In the genomic region with DNA sequence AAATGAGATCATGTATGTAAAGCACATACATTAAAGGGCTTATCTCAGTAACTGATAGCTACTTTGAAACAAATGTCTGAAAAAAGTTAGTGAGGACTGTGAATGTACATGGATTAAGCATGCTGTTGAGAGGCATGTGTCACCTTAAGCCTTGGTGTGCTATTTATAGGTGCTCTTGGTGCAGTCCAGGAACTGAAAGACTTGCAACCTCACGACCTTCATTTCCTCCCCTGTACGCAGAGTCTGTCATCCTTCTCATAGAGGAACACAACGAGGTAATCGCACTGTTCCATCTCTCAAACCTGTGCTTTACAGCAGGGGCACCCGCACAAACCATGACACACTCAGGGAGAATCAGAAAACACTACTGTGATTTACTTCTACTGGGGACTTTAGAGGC, we compare ENCODE assay signal across 8 cellular contexts.
DNase-seq lines count a peak whose midpoint lies in the region; ATAC-seq and TF ChIP-seq lines count a peak whose summit lies in the region.

No MANE protein-coding gene starts in this region.

- POLR2A ChIA-PET in T-cell (lab: Charles Lee), result no interaction called here

- H3K9me3 ChIP-seq in right atrium auricular region (no peaks in the 10 kb centered on the region), lower lobe of right lung (no peaks in the 10 kb centered on the region)

- H3K27me3 ChIP-seq in right atrium auricular region, result no peaks in the 10 kb centered on the region
- no peaks in the 10 kb centered on the region for H3K27me3 ChIP-seq in lower lobe of right lung (ENCODE audit: low read depth)

- CTCF ChIA-PET in T-cell (lab: Charles Lee), result no interaction called here

- H3K27ac ChIP-seq in right atrium auricular region (peak overlapping the region in 1 of 2 donors; percentile 45), lower lobe of right lung (no peak overlapping the region)

- H3K4me1 Mint-ChIP-seq in T-cell, result peaks cover 6 to 9% (median 7%) of the 10 kb centered on the region in 3 donors

- H3K27me3 Mint-ChIP-seq in T-cell, result no peaks in the 10 kb centered on the region

- no peak for DNase-seq in Right ventricle myocardium superior
- DNase-seq in right atrium auricular region (ENCODE audit: low spot score), result no peak
- DNase-seq in T-cell, result peak in 1 of 34 experiments; percentile 1
- DNase-seq in lower lobe of right lung, result no peak
- no peak for DNase-seq in globus pallidus (ENCODE audit: low spot score)
- no peak for DNase-seq in NOMO-1 treated with DMSO at 0.1 percent for 48 hours (lab: John Stamatoyannopoulos, UW; ENCODE audit: unreplicated experiment)
- no peak for DNase-seq in foreskin melanocyte

- H3K9me3 Mint-ChIP-seq in T-cell, result no peaks in the 10 kb centered on the region

- intact Hi-C loops in Right ventricle myocardium superior (cut with DNase I), result no loop called here
- intact Hi-C loops in lower lobe of right lung (cut with DNase I), result no loop called here

- H3K27ac Mint-ChIP-seq in T-cell, result no peak overlapping the region

- no peaks in the 10 kb centered on the region for H3K36me3 Mint-ChIP-seq in T-cell

- H3K4me3 Mint-ChIP-seq in T-cell, result no peak overlapping the region

- TF ChIP-seq CTCF in right atrium auricular region (IDR thresholded peaks at IDR 0.05), result no peak
- TF ChIP-seq CTCF in lower lobe of right lung (IDR thresholded peaks at IDR 0.05), result no peak

- H3K4me1 ChIP-seq in right atrium auricular region (no peaks in the 10 kb centered on the region), lower lobe of right lung (no peaks in the 10 kb centered on the region)

- H3K36me3 ChIP-seq in right atrium auricular region (no peaks in the 10 kb centered on the region), lower lobe of right lung (no peaks in the 10 kb centered on the region)

- H3K4me3 ChIP-seq in right atrium auricular region, result no peak overlapping the region
- H3K4me3 ChIP-seq in lower lobe of right lung, result no peak overlapping the region

- ATAC-seq in Right ventricle myocardium superior (ENCODE audit: poor library complexity), result peak; percentile 98
- peak; percentile 99 for ATAC-seq in HG02943 (IDR thresholded peaks at IDR 0.05; ENCODE audit: low read depth, unreplicated experiment)
- ATAC-seq in T-cell (replicated peaks in 1 of 4), result peak; percentile 40 to 69 (median 60)
- no peak for ATAC-seq in lower lobe of right lung

Comparison
In these comparisons a context has a peak if more than half of its experiments do, and no peak if none do; other contexts are left out.
1. ATAC-seq: peak in Right ventricle myocardium superior (single experiment), HG02943 (single experiment) and T-cell (4 of 4); none in lower lobe of right lung (0 of 2).